1 cellular context compared by ENCODE assay signal in genomic region chrX:48397825-48398224, GRCh38.
TF ChIP-seq lines count a peak whose summit lies in the region.
"Not testable (repeated sequence)": the region's sequence is repeated elsewhere in the genome, so short reads cannot be mapped to it uniquely, and the experiment has no call there.

No MANE protein-coding gene starts in this region.

TF ChIP-seq in K562, 482 proteins besides CTCF, POLR2A, EP300 and RAD21:
- peak; percentile 72 for TF ChIP-seq ATF3 (IDR thresholded peaks at IDR 0.05)
- TF ChIP-seq ATF3 (CRISPR knock-in tag; conservative IDR thresholded peaks at IDR 0.05), result not testable (repeated sequence)
